1 cellular context compared by ENCODE assay signal in genomic region chr9:136928591-136928990, GRCh38.
TF ChIP-seq lines count a peak whose summit lies in the region.

No MANE protein-coding gene starts in this region.

TF ChIP-seq in HCT116, 20 proteins besides CTCF, POLR2A, EP300 and RAD21:
- TF ChIP-seq EZH2phosphoT487 (IDR thresholded peaks at IDR 0.05; ENCODE audit: borderline replicate concordance) (no peak), SRF (IDR thresholded peaks at IDR 0.05; ENCODE audit: low read depth) (no peak), JUND (IDR thresholded peaks at IDR 0.05) (no peak), ZNF274 (IDR thresholded peaks at IDR 0.05; ENCODE audit: low read depth, low read length) (no peak), CBX3 (IDR thresholded peaks at IDR 0.05; ENCODE audit: low read depth) (no peak), ZBTB33 (IDR thresholded peaks at IDR 0.05; ENCODE audit: extremely low read depth, insufficient replicate concordance, low read length) (no peak), MAX (IDR thresholded peaks at IDR 0.05) (no peak), SP1 (IDR thresholded peaks at IDR 0.05; ENCODE audit: low read depth) (no peak), FOSL1 (IDR thresholded peaks at IDR 0.05; ENCODE audit: low read depth) (no peak), YY1 (IDR thresholded peaks at IDR 0.05; ENCODE audit: extremely low read depth, insufficient replicate concordance, low read depth, low read length) (no peak), EZH2 (IDR thresholded peaks at IDR 0.05) (no peak), REST (IDR thresholded peaks at IDR 0.05; ENCODE audit: low read depth) (no peak), CEBPB (IDR thresholded peaks at IDR 0.05; ENCODE audit: low read depth) (no peak), POLR2AphosphoS5 (IDR thresholded peaks at IDR 0.05; ENCODE audit: low read depth, low read length) (no peak), SIN3A (IDR thresholded peaks at IDR 0.05; ENCODE audit: low read depth) (no peak), ELF1 (IDR thresholded peaks at IDR 0.05; ENCODE audit: borderline replicate concordance, low read depth) (no peak), ATF3 (IDR thresholded peaks at IDR 0.05) (no peak), ZFX (IDR thresholded peaks at IDR 0.05) (no peak)
